Comparison of ENCODE assay signal across 1 cellular context in the genomic region with DNA sequence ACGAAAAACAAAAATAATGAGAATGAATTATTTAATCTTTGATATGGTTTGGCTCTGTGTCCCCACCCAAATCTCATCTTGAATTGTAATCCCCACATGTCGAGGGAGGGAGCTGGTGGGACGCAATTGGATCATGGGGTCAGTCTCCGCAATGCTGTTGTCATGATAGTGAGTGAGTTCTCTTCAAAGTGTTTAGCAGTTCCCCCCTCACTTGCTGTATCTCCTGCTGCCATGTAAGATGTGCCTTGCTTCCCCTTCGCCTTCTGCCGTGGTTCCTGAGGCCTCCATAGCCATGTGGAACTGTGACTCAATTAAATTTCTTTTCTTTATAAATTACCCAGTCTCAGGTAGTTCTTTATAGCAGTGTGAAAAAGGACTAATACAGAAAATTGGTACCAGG. TPM values are rescaled to one million over a fixed set of nuclear protein-coding genes. Genes with fewer than 3 reads are reported as not detected.
DNase-seq lines count a peak whose midpoint lies in the region; ATAC-seq, FAIRE-seq and TF ChIP-seq lines count a peak whose summit lies in the region.
"Not testable (repeated sequence)": the region's sequence is repeated elsewhere in the genome, so short reads cannot be mapped to it uniquely, and the experiment has no call there.

No MANE protein-coding gene starts in this region.

- POLR2A ChIA-PET in K562 (lab: Yijun Ruan, JAX): interaction anchor here (1.2 to 1.5 kb wide), 3 partner anchors 10 to 27 kb away, joined by 3 to 7 read pairs (median 5); a partner anchor contains a TSS

- not testable (repeated sequence) for H3K9me1 ChIP-seq in K562 (ENCODE audit: control insufficient read depth, insufficient read depth, low read length)

- TF ChIP-seq POLR2A in K562 (conservative IDR thresholded peaks at IDR 0.05): not testable (repeated sequence)

- H3K27ac ChIP-seq in K562 (ENCODE audit: extremely low read depth, low read depth, low read length): not testable (repeated sequence)

- H4K20me1 ChIP-seq in K562 (replicated peaks; ENCODE audit: control insufficient read depth, insufficient read depth, low read length): not testable (repeated sequence)

- not testable (repeated sequence) for DNase-seq in K562 (ENCODE audit: extremely low read depth in 1 of 4, low spot score in 3 of 4)

- TF ChIP-seq EP300 in K562 (IDR thresholded peaks at IDR 0.05; ENCODE audit: low read length): not testable (repeated sequence)

- H3K4me2 ChIP-seq in K562 (ENCODE audit: insufficient read depth, low read length): not testable (repeated sequence)

- intact Hi-C loops in K562 (cut with micrococcal nuclease): not testable (repeated sequence)

- TF ChIP-seq CTCF in K562 (IDR thresholded peaks at IDR 0.05 in 2 of 3, conservative IDR thresholded peaks at IDR 0.05 in 1 of 3; ENCODE audit: insufficient read depth in 2 of 3, low read depth in 1 of 3, low read length in 3 of 3): not testable (repeated sequence)

- not testable (repeated sequence) for H2AFZ ChIP-seq in K562 (ENCODE audit: low read depth, low read length)

- H3K36me3 ChIP-seq in K562 (ENCODE audit: control insufficient read depth, insufficient read depth, low read length): not testable (repeated sequence)

- H3K9me3 ChIP-seq in K562 (replicated peaks; ENCODE audit: control insufficient read depth, insufficient read depth, low read depth, low read length): not testable (repeated sequence)

- not testable (repeated sequence) for FAIRE-seq in K562 (lab: Jason Lieb, UNC)

- H3K4me3 ChIP-seq in K562: not testable (repeated sequence)

- H3K79me2 ChIP-seq in K562 (ENCODE audit: control insufficient read depth, insufficient read depth, low read length): not testable (repeated sequence)

- 94% methylated on average over 6 of the region's 6 CpGs for WGBS in K562 (ENCODE audit: insufficient coverage, low coverage, missing lambda C conversion rate)

- not testable (repeated sequence) for BruUV-seq in K562 (replicated peaks; lab: Mats Ljungman, UMichigan)

- TF ChIP-seq RAD21 in K562 (CRISPR knock-in tag; conservative IDR thresholded peaks at IDR 0.05 in 1 of 2, IDR thresholded peaks at IDR 0.05 in 1 of 2): not testable (repeated sequence)

- H3K4me1 ChIP-seq in K562 (replicated peaks in 1 of 2; ENCODE audit: control insufficient read depth in 2 of 2, insufficient read depth in 2 of 2, low read length in 2 of 2): not testable (repeated sequence)

- H3K27me3 ChIP-seq in K562 (ENCODE audit: control insufficient read depth in 2 of 2, insufficient read depth in 2 of 2, low read length in 2 of 2): not testable (repeated sequence)

- ATAC-seq in K562: not testable (repeated sequence)

- in situ Hi-C loops in K562 (cut with MboI): not testable (repeated sequence)

- H3K9ac ChIP-seq in K562 (ENCODE audit: insufficient read depth in 1 of 2, low read depth in 2 of 2, low read length in 2 of 2): not testable (repeated sequence)

- CTCF ChIA-PET in K562 (lab: Yijun Ruan, JAX; ENCODE audit: low intra/inter-chr PET ratio): not testable (repeated sequence)

TF ChIP-seq in K562, 482 proteins besides CTCF, POLR2A, EP300 and RAD21:
- TF ChIP-seq, protein P1, sequence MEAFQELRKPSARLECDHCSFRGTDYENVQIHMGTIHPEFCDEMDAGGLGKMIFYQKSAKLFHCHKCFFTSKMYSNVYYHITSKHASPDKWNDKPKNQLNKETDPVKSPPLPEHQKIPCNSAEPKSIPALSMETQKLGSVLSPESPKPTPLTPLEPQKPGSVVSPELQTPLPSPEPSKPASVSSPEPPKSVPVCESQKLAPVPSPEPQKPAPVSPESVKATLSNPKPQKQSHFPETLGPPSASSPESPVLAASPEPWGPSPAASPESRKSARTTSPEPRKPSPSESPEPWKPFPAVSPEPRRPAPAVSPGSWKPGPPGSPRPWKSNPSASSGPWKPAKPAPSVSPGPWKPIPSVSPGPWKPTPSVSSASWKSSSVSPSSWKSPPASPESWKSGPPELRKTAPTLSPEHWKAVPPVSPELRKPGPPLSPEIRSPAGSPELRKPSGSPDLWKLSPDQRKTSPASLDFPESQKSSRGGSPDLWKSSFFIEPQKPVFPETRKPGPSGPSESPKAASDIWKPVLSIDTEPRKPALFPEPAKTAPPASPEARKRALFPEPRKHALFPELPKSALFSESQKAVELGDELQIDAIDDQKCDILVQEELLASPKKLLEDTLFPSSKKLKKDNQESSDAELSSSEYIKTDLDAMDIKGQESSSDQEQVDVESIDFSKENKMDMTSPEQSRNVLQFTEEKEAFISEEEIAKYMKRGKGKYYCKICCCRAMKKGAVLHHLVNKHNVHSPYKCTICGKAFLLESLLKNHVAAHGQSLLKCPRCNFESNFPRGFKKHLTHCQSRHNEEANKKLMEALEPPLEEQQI (IDR thresholded peaks at IDR 0.05): 0 out of 2 replicates have a peak, but pooled peaks have one; percentile 32
- peak; percentile 93 for TF ChIP-seq ZNF431 (CRISPR knock-in tag; IDR thresholded peaks at IDR 0.05)

RNA-seq across cellular contexts. Expression of a gene that starts 12.1 kb away (rescaled TPM):
- total RNA-seq in K562 (2011; cell fraction: chromatin; rRNA removed; ENCODE audit: low replicate concordance): 2.8 and 5.8 TPM in 2 replicates
- 1.8 TPM in 2 replicates for total RNA-seq in K562 (2011; cell fraction: nucleolus; rRNA removed)
- 2.3 and 6.8 TPM in 2 replicates for total RNA-seq in K562 (2011; cell fraction: nucleoplasm; rRNA removed)
- total RNA-seq in K562 (2014; rRNA removed) (3.7 and 3.9 TPM in 2 replicates), K562 (2014; rRNA removed; fragmentation: Illumina TruSeq; extraction: Trizol) (15.9 and 23.5 TPM in 2 replicates), K562 (2015; rRNA removed; fragmentation: Illumina TruSeq; extraction: Trizol) (9.0 and 9.6 TPM in 2 replicates), K562 (2021) (18.2 and 21.0 TPM in 2 replicates)
- polyA plus RNA-seq in K562 (2011; rRNA removed) (10.7 and 17.6 TPM in 2 replicates), K562 (2014; fragmentation: Illumina TruSeq; extraction: Trizol) (13.9 and 15.6 TPM in 2 replicates), K562 (2014; fragmentation: Nextera tagmentation; extraction: Ambion mirVana) (10 to 100 TPM; 17.9 to 18.3 TPM), K562 (2014; rRNA removed) (9.5 and 10.8 TPM in 2 replicates)
- 2.7 and 2.8 TPM in 2 replicates for polyA plus RNA-seq in K562 (2011; cell fraction: cytosol; rRNA removed)
- polyA plus RNA-seq in K562 (2011; cell fraction: nucleus; rRNA removed): 1.1 and 2.1 TPM in 2 replicates
- 12.8 and 15.1 TPM in 2 replicates for polyA plus RNA-seq in K562 (2012)
- 19.7 and 23.8 TPM in 2 replicates for polyA minus RNA-seq in K562 (2011; rRNA and poly(A)+ RNA removed)
- 4.6 and 4.9 TPM in 2 replicates for polyA minus RNA-seq in K562 (2011; cell fraction: cytosol; rRNA and poly(A)+ RNA removed)
- polyA minus RNA-seq in K562 (2011; cell fraction: nucleus; rRNA and poly(A)+ RNA removed): 1.5 and 2.7 TPM in 2 replicates

RNA-seq across cellular contexts. Expression of a gene that starts 26.3 kb away (rescaled TPM):
- 14.7 and 33.8 TPM in 2 replicates for total RNA-seq in K562 (2011; cell fraction: chromatin; rRNA removed; ENCODE audit: low replicate concordance)
- 13.4 and 13.8 TPM in 2 replicates for total RNA-seq in K562 (2011; cell fraction: nucleolus; rRNA removed)
- 28.4 and 41.3 TPM in 2 replicates for total RNA-seq in K562 (2011; cell fraction: nucleoplasm; rRNA removed)
- total RNA-seq in K562 (2014; rRNA removed) (31.6 and 67.6 TPM in 2 replicates), K562 (2014; rRNA removed; fragmentation: Illumina TruSeq; extraction: Trizol) (139 and 156 TPM in 2 replicates), K562 (2015; rRNA removed; fragmentation: Illumina TruSeq; extraction: Trizol) (120 and 137 TPM in 2 replicates), K562 (2021) (53.9 and 64.7 TPM in 2 replicates)
- polyA plus RNA-seq in K562 (2011; rRNA removed) (64.5 and 98.3 TPM in 2 replicates), K562 (2014; fragmentation: Illumina TruSeq; extraction: Trizol) (84.4 and 99.0 TPM in 2 replicates), K562 (2014; fragmentation: Nextera tagmentation; extraction: Ambion mirVana) (100 to 1,000 TPM; 108 to 111 TPM), K562 (2014; rRNA removed) (141 and 198 TPM in 2 replicates)
- polyA plus RNA-seq in K562 (2011; cell fraction: cytosol; rRNA removed): 10.8 and 27.7 TPM in 2 replicates
- polyA plus RNA-seq in K562 (2011; cell fraction: nucleus; rRNA removed): 17.0 and 24.0 TPM in 2 replicates
- polyA plus RNA-seq in K562 (2012): 60.5 and 95.5 TPM in 2 replicates
- polyA minus RNA-seq in K562 (2011; rRNA and poly(A)+ RNA removed): 30.1 and 30.6 TPM in 2 replicates
- polyA minus RNA-seq in K562 (2011; cell fraction: cytosol; rRNA and poly(A)+ RNA removed): 5.5 and 30.3 TPM in 2 replicates
- polyA minus RNA-seq in K562 (2011; cell fraction: nucleus; rRNA and poly(A)+ RNA removed): 14.9 and 22.3 TPM in 2 replicates
